ENCODE assay signal across 2 cellular contexts in the genomic region with DNA sequence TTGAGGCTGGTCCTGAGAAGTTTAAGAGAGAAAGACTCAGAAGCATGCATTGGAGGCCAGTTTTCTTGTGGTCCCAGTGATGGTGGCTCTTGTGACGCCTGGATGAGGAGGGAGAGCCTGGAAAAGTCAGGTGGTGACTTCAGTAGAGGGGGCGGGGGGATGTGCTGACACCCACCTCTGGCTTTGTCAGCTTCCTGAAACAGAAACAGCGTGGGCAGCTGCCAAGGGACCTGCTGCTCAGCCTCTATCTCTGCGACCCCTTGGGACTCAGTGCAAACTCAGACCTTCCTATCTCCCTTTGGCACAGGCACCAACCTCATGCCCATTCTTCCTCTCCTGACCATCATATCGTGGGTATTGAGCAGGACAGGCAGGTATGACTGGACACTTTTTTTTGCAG.
TF ChIP-seq lines count a peak whose summit lies in the region.

No MANE protein-coding gene starts in this region.

TF ChIP-seq in endothelial cell of umbilical vein, 7 proteins besides CTCF, POLR2A, EP300 and RAD21:
- TF ChIP-seq POLR2AphosphoS5 (IDR thresholded peaks at IDR 0.05; ENCODE audit: insufficient read depth, low read depth, low read length) = no peak
- TF ChIP-seq JUN (IDR thresholded peaks at IDR 0.05; ENCODE audit: borderline replicate concordance, insufficient read depth, insufficient read length, low read depth) = no peak
- no peak for TF ChIP-seq MYC (IDR thresholded peaks at IDR 0.05; ENCODE audit: low read depth, low read length)
- TF ChIP-seq GATA2 (IDR thresholded peaks at IDR 0.05; ENCODE audit: insufficient read depth, insufficient read length, low read depth, low read length) = no peak
- TF ChIP-seq, protein P1, sequence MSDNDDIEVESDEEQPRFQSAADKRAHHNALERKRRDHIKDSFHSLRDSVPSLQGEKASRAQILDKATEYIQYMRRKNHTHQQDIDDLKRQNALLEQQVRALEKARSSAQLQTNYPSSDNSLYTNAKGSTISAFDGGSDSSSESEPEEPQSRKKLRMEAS (IDR thresholded peaks at IDR 0.05; ENCODE audit: insufficient read depth, insufficient read length) = no peak
- TF ChIP-seq FOS (IDR thresholded peaks at IDR 0.05; ENCODE audit: borderline replicate concordance, insufficient read depth, low read length) = no peak
- no peak for TF ChIP-seq EZH2 (IDR thresholded peaks at IDR 0.05; ENCODE audit: borderline replicate concordance, low read depth, low read length, severe bottlenecking)
TF ChIP-seq in endothelial cell of umbilical vein: peak in this region for 0.

TF ChIP-seq in WTC11, 78 proteins besides CTCF, POLR2A, EP300 and RAD21:
- TF ChIP-seq, protein P2, sequence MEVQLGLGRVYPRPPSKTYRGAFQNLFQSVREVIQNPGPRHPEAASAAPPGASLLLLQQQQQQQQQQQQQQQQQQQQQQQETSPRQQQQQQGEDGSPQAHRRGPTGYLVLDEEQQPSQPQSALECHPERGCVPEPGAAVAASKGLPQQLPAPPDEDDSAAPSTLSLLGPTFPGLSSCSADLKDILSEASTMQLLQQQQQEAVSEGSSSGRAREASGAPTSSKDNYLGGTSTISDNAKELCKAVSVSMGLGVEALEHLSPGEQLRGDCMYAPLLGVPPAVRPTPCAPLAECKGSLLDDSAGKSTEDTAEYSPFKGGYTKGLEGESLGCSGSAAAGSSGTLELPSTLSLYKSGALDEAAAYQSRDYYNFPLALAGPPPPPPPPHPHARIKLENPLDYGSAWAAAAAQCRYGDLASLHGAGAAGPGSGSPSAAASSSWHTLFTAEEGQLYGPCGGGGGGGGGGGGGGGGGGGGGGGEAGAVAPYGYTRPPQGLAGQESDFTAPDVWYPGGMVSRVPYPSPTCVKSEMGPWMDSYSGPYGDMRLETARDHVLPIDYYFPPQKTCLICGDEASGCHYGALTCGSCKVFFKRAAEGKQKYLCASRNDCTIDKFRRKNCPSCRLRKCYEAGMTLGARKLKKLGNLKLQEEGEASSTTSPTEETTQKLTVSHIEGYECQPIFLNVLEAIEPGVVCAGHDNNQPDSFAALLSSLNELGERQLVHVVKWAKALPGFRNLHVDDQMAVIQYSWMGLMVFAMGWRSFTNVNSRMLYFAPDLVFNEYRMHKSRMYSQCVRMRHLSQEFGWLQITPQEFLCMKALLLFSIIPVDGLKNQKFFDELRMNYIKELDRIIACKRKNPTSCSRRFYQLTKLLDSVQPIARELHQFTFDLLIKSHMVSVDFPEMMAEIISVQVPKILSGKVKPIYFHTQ (CRISPR knock-in tag; IDR thresholded peaks at IDR 0.05) = no peak
- TF ChIP-seq OVOL2 (CRISPR knock-in tag; IDR thresholded peaks at IDR 0.05; ENCODE audit: borderline replicate concordance) = no peak
- no peak for TF ChIP-seq HMGA2 (CRISPR knock-in tag; IDR thresholded peaks at IDR 0.05)
- TF ChIP-seq, protein P3, sequence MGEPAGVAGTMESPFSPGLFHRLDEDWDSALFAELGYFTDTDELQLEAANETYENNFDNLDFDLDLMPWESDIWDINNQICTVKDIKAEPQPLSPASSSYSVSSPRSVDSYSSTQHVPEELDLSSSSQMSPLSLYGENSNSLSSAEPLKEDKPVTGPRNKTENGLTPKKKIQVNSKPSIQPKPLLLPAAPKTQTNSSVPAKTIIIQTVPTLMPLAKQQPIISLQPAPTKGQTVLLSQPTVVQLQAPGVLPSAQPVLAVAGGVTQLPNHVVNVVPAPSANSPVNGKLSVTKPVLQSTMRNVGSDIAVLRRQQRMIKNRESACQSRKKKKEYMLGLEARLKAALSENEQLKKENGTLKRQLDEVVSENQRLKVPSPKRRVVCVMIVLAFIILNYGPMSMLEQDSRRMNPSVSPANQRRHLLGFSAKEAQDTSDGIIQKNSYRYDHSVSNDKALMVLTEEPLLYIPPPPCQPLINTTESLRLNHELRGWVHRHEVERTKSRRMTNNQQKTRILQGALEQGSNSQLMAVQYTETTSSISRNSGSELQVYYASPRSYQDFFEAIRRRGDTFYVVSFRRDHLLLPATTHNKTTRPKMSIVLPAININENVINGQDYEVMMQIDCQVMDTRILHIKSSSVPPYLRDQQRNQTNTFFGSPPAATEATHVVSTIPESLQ (CRISPR knock-in tag; IDR thresholded peaks at IDR 0.05) = no peak
- no peak for TF ChIP-seq ATF1 (CRISPR knock-in tag; IDR thresholded peaks at IDR 0.05)
- no peak for TF ChIP-seq MXD4 (CRISPR knock-in tag; IDR thresholded peaks at IDR 0.05; ENCODE audit: borderline replicate concordance)
- TF ChIP-seq ZNF423 (CRISPR knock-in tag; IDR thresholded peaks at IDR 0.05) = no peak
- no peak for TF ChIP-seq GTF2I (CRISPR knock-in tag; conservative IDR thresholded peaks at IDR 0.05)
- no peak for TF ChIP-seq ZNF416 (CRISPR knock-in tag; IDR thresholded peaks at IDR 0.05)
- no peak for TF ChIP-seq ZNF671 (CRISPR knock-in tag; IDR thresholded peaks at IDR 0.05)
- TF ChIP-seq, protein P4, sequence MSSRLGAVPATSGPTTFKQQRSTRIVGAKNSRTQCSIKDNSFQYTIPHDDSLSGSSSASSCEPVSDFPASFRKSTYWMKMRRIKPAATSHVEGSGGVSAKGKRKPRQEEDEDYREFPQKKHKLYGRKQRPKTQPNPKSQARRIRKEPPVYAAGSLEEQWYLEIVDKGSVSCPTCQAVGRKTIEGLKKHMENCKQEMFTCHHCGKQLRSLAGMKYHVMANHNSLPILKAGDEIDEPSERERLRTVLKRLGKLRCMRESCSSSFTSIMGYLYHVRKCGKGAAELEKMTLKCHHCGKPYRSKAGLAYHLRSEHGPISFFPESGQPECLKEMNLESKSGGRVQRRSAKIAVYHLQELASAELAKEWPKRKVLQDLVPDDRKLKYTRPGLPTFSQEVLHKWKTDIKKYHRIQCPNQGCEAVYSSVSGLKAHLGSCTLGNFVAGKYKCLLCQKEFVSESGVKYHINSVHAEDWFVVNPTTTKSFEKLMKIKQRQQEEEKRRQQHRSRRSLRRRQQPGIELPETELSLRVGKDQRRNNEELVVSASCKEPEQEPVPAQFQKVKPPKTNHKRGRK (CRISPR knock-in tag; IDR thresholded peaks at IDR 0.05; ENCODE audit: borderline replicate concordance) = no peak
- no peak for TF ChIP-seq IRF2 (CRISPR knock-in tag; IDR thresholded peaks at IDR 0.05; ENCODE audit: borderline replicate concordance, low read depth)
- TF ChIP-seq, protein P5, sequence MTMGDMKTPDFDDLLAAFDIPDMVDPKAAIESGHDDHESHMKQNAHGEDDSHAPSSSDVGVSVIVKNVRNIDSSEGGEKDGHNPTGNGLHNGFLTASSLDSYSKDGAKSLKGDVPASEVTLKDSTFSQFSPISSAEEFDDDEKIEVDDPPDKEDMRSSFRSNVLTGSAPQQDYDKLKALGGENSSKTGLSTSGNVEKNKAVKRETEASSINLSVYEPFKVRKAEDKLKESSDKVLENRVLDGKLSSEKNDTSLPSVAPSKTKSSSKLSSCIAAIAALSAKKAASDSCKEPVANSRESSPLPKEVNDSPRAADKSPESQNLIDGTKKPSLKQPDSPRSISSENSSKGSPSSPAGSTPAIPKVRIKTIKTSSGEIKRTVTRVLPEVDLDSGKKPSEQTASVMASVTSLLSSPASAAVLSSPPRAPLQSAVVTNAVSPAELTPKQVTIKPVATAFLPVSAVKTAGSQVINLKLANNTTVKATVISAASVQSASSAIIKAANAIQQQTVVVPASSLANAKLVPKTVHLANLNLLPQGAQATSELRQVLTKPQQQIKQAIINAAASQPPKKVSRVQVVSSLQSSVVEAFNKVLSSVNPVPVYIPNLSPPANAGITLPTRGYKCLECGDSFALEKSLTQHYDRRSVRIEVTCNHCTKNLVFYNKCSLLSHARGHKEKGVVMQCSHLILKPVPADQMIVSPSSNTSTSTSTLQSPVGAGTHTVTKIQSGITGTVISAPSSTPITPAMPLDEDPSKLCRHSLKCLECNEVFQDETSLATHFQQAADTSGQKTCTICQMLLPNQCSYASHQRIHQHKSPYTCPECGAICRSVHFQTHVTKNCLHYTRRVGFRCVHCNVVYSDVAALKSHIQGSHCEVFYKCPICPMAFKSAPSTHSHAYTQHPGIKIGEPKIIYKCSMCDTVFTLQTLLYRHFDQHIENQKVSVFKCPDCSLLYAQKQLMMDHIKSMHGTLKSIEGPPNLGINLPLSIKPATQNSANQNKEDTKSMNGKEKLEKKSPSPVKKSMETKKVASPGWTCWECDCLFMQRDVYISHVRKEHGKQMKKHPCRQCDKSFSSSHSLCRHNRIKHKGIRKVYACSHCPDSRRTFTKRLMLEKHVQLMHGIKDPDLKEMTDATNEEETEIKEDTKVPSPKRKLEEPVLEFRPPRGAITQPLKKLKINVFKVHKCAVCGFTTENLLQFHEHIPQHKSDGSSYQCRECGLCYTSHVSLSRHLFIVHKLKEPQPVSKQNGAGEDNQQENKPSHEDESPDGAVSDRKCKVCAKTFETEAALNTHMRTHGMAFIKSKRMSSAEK (CRISPR knock-in tag; IDR thresholded peaks at IDR 0.05; ENCODE audit: borderline replicate concordance) = no peak
- TF ChIP-seq, protein P6, sequence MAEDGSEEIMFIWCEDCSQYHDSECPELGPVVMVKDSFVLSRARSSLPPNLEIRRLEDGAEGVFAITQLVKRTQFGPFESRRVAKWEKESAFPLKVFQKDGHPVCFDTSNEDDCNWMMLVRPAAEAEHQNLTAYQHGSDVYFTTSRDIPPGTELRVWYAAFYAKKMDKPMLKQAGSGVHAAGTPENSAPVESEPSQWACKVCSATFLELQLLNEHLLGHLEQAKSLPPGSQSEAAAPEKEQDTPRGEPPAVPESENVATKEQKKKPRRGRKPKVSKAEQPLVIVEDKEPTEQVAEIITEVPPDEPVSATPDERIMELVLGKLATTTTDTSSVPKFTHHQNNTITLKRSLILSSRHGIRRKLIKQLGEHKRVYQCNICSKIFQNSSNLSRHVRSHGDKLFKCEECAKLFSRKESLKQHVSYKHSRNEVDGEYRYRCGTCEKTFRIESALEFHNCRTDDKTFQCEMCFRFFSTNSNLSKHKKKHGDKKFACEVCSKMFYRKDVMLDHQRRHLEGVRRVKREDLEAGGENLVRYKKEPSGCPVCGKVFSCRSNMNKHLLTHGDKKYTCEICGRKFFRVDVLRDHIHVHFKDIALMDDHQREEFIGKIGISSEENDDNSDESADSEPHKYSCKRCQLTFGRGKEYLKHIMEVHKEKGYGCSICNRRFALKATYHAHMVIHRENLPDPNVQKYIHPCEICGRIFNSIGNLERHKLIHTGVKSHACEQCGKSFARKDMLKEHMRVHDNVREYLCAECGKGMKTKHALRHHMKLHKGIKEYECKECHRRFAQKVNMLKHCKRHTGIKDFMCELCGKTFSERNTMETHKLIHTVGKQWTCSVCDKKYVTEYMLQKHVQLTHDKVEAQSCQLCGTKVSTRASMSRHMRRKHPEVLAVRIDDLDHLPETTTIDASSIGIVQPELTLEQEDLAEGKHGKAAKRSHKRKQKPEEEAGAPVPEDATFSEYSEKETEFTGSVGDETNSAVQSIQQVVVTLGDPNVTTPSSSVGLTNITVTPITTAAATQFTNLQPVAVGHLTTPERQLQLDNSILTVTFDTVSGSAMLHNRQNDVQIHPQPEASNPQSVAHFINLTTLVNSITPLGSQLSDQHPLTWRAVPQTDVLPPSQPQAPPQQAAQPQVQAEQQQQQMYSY (CRISPR knock-in tag; IDR thresholded peaks at IDR 0.05) = no peak
- no peak for TF ChIP-seq ZNF121 (CRISPR knock-in tag; IDR thresholded peaks at IDR 0.05)
- TF ChIP-seq, protein P7, sequence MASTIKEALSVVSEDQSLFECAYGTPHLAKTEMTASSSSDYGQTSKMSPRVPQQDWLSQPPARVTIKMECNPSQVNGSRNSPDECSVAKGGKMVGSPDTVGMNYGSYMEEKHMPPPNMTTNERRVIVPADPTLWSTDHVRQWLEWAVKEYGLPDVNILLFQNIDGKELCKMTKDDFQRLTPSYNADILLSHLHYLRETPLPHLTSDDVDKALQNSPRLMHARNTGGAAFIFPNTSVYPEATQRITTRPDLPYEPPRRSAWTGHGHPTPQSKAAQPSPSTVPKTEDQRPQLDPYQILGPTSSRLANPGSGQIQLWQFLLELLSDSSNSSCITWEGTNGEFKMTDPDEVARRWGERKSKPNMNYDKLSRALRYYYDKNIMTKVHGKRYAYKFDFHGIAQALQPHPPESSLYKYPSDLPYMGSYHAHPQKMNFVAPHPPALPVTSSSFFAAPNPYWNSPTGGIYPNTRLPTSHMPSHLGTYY (CRISPR knock-in tag; IDR thresholded peaks at IDR 0.05) = no peak
- no peak for TF ChIP-seq CREM (CRISPR knock-in tag; IDR thresholded peaks at IDR 0.05)
- TF ChIP-seq RORB (CRISPR knock-in tag; IDR thresholded peaks at IDR 0.05) = no peak
- TF ChIP-seq, protein P8, sequence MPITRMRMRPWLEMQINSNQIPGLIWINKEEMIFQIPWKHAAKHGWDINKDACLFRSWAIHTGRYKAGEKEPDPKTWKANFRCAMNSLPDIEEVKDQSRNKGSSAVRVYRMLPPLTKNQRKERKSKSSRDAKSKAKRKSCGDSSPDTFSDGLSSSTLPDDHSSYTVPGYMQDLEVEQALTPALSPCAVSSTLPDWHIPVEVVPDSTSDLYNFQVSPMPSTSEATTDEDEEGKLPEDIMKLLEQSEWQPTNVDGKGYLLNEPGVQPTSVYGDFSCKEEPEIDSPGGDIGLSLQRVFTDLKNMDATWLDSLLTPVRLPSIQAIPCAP (CRISPR knock-in tag; IDR thresholded peaks at IDR 0.05) = no peak
- TF ChIP-seq, protein P9, sequence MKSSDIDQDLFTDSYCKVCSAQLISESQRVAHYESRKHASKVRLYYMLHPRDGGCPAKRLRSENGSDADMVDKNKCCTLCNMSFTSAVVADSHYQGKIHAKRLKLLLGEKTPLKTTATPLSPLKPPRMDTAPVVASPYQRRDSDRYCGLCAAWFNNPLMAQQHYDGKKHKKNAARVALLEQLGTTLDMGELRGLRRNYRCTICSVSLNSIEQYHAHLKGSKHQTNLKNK (CRISPR knock-in tag; IDR thresholded peaks at IDR 0.05) = no peak
